ENCODE assay signal across 1 cellular context in the genomic region with DNA sequence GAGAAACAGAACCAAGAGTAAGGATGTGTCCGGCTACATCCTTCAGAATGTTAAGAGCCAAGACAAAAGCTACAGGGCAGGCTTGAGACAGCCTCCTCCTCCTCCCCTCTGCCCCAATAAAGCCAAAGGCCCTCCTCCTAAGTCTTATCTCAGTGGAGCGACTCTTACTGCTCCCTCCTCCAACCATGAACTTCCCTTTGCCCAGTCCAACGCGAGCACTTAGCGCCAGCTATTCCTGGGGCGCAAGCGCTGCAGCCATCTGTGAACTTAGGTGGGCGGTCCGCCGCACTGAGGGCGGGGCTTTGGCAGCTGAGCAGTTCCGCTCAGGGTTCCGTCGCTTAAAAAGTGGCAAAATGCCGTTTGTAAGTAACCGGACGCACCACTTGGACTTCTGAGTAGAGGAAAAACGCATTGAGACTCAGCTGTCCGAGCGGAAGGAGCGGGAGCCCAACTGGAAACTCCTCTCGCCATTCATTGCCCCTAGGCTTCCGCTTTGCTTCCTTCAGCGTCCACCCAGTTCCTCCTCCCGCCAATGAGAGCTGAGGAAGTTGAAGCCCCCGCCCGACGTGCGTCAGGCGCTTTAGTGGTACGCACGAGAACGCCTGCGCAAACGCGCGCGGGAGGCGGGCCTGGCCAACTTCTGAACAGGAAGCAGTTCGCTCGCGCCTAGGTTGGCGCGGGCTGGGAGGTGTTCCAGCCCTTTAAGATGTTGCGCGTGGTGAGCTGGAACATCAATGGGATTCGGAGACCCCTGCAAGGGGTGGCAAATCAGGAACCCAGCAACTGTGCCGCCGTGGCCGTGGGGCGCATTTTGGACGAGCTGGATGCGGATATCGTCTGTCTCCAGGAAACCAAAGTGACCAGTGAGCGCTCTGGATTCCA.
TF ChIP-seq lines count a peak whose summit lies in the region.

A gene with protein sequence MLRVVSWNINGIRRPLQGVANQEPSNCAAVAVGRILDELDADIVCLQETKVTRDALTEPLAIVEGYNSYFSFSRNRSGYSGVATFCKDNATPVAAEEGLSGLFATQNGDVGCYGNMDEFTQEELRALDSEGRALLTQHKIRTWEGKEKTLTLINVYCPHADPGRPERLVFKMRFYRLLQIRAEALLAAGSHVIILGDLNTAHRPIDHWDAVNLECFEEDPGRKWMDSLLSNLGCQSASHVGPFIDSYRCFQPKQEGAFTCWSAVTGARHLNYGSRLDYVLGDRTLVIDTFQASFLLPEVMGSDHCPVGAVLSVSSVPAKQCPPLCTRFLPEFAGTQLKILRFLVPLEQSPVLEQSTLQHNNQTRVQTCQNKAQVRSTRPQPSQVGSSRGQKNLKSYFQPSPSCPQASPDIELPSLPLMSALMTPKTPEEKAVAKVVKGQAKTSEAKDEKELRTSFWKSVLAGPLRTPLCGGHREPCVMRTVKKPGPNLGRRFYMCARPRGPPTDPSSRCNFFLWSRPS (plus strand): TSS at position 647 of the 882 bp plus-strand sequence. CDS start 60 bp downstream, at position 707.

TF ChIP-seq in K562, 482 proteins besides CTCF, POLR2A, EP300 and RAD21 (continued from another document and continues in another):
- TF ChIP-seq, protein P1, sequence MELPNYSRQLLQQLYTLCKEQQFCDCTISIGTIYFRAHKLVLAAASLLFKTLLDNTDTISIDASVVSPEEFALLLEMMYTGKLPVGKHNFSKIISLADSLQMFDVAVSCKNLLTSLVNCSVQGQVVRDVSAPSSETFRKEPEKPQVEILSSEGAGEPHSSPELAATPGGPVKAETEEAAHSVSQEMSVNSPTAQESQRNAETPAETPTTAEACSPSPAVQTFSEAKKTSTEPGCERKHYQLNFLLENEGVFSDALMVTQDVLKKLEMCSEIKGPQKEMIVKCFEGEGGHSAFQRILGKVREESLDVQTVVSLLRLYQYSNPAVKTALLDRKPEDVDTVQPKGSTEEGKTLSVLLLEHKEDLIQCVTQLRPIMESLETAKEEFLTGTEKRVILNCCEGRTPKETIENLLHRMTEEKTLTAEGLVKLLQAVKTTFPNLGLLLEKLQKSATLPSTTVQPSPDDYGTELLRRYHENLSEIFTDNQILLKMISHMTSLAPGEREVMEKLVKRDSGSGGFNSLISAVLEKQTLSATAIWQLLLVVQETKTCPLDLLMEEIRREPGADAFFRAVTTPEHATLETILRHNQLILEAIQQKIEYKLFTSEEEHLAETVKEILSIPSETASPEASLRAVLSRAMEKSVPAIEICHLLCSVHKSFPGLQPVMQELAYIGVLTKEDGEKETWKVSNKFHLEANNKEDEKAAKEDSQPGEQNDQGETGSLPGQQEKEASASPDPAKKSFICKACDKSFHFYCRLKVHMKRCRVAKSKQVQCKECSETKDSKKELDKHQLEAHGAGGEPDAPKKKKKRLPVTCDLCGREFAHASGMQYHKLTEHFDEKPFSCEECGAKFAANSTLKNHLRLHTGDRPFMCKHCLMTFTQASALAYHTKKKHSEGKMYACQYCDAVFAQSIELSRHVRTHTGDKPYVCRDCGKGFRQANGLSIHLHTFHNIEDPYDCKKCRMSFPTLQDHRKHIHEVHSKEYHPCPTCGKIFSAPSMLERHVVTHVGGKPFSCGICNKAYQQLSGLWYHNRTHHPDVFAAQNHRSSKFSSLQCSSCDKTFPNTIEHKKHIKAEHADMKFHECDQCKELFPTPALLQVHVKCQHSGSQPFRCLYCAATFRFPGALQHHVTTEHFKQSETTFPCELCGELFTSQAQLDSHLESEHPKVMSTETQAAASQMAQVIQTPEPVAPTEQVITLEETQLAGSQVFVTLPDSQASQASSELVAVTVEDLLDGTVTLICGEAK (IDR thresholded peaks at IDR 0.05) = peak; percentile 60; the same call in 1 of the 2 replicates
- TF ChIP-seq, protein P1 (CRISPR knock-in tag; IDR thresholded peaks at IDR 0.05) = no peak
- TF ChIP-seq ATF7 (IDR thresholded peaks at IDR 0.05) (peak; percentile 61; the same call in 1 of the 2 replicates), IFI16 (CRISPR knock-in tag; IDR thresholded peaks at IDR 0.05) (no peak), NFIC (IDR thresholded peaks at IDR 0.05) (0 out of 2 replicates have a peak, but pooled peaks have one; percentile 6), GABPA (tag; conservative IDR thresholded peaks at IDR 0.05; ENCODE audit: low read depth) (peak; percentile 80), BDP1 (IDR thresholded peaks at IDR 0.05; ENCODE audit: insufficient read depth, insufficient read length) (no peak), ARID1B (IDR thresholded peaks at IDR 0.05) (no peak), HDAC1 (IDR thresholded peaks at IDR 0.05) (peak in 1 of 2 experiments; percentile 25; a peak in 1 of 4 replicates), ELF1 (tag; IDR thresholded peaks at IDR 0.05) (peak; percentile 84)
- TF ChIP-seq, protein P2, sequence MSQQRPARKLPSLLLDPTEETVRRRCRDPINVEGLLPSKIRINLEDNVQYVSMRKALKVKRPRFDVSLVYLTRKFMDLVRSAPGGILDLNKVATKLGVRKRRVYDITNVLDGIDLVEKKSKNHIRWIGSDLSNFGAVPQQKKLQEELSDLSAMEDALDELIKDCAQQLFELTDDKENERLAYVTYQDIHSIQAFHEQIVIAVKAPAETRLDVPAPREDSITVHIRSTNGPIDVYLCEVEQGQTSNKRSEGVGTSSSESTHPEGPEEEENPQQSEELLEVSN (IDR thresholded peaks at IDR 0.05; ENCODE audit: borderline replicate concordance in 1 of 2, extremely low read depth in 1 of 2, insufficient read depth in 1 of 2, insufficient read length in 1 of 2, low read depth in 1 of 2, low read length in 1 of 2, poor library complexity in 1 of 2, severe bottlenecking in 1 of 2) = peak in 1 of 2 experiments; percentile 30
- TF ChIP-seq, protein P3, sequence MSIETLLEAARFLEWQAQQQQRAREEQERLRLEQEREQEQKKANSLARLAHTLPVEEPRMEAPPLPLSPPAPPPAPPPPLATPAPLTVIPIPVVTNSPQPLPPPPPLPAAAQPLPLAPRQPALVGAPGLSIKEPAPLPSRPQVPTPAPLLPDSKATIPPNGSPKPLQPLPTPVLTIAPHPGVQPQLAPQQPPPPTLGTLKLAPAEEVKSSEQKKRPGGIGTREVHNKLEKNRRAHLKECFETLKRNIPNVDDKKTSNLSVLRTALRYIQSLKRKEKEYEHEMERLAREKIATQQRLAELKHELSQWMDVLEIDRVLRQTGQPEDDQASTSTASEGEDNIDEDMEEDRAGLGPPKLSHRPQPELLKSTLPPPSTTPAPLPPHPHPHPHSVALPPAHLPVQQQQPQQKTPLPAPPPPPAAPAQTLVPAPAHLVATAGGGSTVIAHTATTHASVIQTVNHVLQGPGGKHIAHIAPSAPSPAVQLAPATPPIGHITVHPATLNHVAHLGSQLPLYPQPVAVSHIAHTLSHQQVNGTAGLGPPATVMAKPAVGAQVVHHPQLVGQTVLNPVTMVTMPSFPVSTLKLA (conservative IDR thresholded peaks at IDR 0.05) = peak in 1 of 2 experiments; percentile 60; a peak in 3 of 4 replicates
- TF ChIP-seq, protein P4, sequence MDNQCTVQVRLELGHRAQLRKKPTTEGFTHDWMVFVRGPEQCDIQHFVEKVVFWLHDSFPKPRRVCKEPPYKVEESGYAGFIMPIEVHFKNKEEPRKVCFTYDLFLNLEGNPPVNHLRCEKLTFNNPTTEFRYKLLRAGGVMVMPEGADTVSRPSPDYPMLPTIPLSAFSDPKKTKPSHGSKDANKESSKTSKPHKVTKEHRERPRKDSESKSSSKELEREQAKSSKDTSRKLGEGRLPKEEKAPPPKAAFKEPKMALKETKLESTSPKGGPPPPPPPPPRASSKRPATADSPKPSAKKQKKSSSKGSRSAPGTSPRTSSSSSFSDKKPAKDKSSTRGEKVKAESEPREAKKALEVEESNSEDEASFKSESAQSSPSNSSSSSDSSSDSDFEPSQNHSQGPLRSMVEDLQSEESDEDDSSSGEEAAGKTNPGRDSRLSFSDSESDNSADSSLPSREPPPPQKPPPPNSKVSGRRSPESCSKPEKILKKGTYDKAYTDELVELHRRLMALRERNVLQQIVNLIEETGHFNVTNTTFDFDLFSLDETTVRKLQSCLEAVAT (IDR thresholded peaks at IDR 0.05) = no peak
- TF ChIP-seq, protein P5, sequence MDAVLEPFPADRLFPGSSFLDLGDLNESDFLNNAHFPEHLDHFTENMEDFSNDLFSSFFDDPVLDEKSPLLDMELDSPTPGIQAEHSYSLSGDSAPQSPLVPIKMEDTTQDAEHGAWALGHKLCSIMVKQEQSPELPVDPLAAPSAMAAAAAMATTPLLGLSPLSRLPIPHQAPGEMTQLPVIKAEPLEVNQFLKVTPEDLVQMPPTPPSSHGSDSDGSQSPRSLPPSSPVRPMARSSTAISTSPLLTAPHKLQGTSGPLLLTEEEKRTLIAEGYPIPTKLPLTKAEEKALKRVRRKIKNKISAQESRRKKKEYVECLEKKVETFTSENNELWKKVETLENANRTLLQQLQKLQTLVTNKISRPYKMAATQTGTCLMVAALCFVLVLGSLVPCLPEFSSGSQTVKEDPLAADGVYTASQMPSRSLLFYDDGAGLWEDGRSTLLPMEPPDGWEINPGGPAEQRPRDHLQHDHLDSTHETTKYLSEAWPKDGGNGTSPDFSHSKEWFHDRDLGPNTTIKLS (IDR thresholded peaks at IDR 0.05; ENCODE audit: borderline replicate concordance, low read depth) = 0 out of 2 replicates have a peak, but pooled peaks have one; percentile 11
